ENCODE assay signal across 17 cellular contexts in the genomic region with DNA sequence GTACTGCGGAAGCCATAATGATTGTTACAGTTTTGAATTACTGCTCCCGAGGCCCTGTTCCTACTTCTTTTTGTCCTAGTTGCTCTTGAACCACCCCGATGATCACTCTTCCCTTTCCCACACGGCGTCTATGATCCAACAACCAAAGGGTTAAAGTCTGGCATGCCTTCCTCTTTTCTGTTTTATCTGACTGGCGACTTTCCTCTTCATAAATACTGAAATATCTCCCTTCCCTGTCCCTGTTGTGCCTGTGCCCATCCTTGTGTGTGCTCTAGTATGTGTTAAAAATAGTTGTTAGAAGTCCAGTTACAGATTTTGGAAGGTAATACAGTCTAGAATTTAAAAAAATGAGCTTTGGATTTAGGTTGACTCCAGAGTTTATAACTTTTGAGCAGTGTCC.
DNase-seq lines count a peak whose midpoint lies in the region; ATAC-seq, FAIRE-seq and TF ChIP-seq lines count a peak whose summit lies in the region.
"Had no signal": no experiment of that assay in that cellular context is flagged by ENCODE, and none has a peak within 500 bp of the region (broad histone marks: within the 10 kb centered on the region; RNA-seq: fewer than 3 reads in every experiment).

No MANE protein-coding gene starts in this region.

- H3K79me2 ChIP-seq in keratinocyte (ENCODE audit: control insufficient read depth, insufficient read depth, low read length), result peaks cover 60% of the 10 kb centered on the region

- peak overlapping the region; percentile 20 for H3K4me2 ChIP-seq in keratinocyte (ENCODE audit: control insufficient read depth, extremely low read depth, insufficient read depth, low read depth, low read length)

- H3K4me3 Mint-ChIP-seq in activated CD8-positive, alpha-beta T cell treated with anti-CD3 and anti-CD28 coated beads for 36 hours, result no peak overlapping the region
- no peak overlapping the region for H3K4me3 Mint-ChIP-seq in activated CD8-positive, alpha-beta T cell treated with anti-CD3 and anti-CD28 coated beads, Interleukin-2, amount 10 ng/mL, durations not matched to agents 7 days and 5 days
- H3K4me3 Mint-ChIP-seq in activated naive CD8-positive, alpha-beta T cell treated with anti-CD3 and anti-CD28 coated beads for 36 hours, result no peak overlapping the region
- no peak overlapping the region for H3K4me3 Mint-ChIP-seq in type B pancreatic cell

- peaks cover 49% of the 10 kb centered on the region for H3K4me1 Mint-ChIP-seq in activated CD8-positive, alpha-beta T cell treated with anti-CD3 and anti-CD28 coated beads for 36 hours (ENCODE audit: low read depth)
- peaks cover 22% of the 10 kb centered on the region for H3K4me1 Mint-ChIP-seq in activated CD8-positive, alpha-beta T cell treated with anti-CD3 and anti-CD28 coated beads, Interleukin-2, amount 10 ng/mL, durations not matched to agents 7 days and 5 days (ENCODE audit: low read depth)
- peaks cover 50% of the 10 kb centered on the region for H3K4me1 Mint-ChIP-seq in activated naive CD8-positive, alpha-beta T cell treated with anti-CD3 and anti-CD28 coated beads for 36 hours
- H3K4me1 Mint-ChIP-seq in type B pancreatic cell (ENCODE audit: unreplicated experiment), result peaks cover 41% of the 10 kb centered on the region

- H3K9me3 Mint-ChIP-seq in activated CD8-positive, alpha-beta T cell treated with anti-CD3 and anti-CD28 coated beads for 36 hours, result no peaks in the 10 kb centered on the region
- H3K9me3 Mint-ChIP-seq in activated CD8-positive, alpha-beta T cell treated with anti-CD3 and anti-CD28 coated beads, Interleukin-2, amount 10 ng/mL, durations not matched to agents 7 days and 5 days (ENCODE audit: insufficient read depth), result peaks cover 5% of the 10 kb centered on the region
- no peaks in the 10 kb centered on the region for H3K9me3 Mint-ChIP-seq in activated naive CD8-positive, alpha-beta T cell treated with anti-CD3 and anti-CD28 coated beads for 36 hours
- peaks cover 6% of the 10 kb centered on the region for H3K9me3 Mint-ChIP-seq in type B pancreatic cell

- DNase-seq in activated CD8-positive, alpha-beta T cell treated with anti-CD3 and anti-CD28 coated beads for 36 hours, result no peak
- DNase-seq in activated CD8-positive, alpha-beta T cell treated with anti-CD3 and anti-CD28 coated beads, Interleukin-2, amount 10 ng/mL, durations not matched to agents 7 days and 5 days, result no peak
- DNase-seq in activated naive CD8-positive, alpha-beta T cell treated with anti-CD3 and anti-CD28 coated beads for 36 hours, result no peak
- DNase-seq in keratinocyte (ENCODE audit: low read depth, low spot score) (no peak), type B pancreatic cell (ENCODE audit: extremely low spot score, unreplicated experiment) (no peak), activated T-cell treated with anti-CD3 and anti-CD28 coated beads for 4 hours (no peak)
- DNase-seq in activated CD8-positive, alpha-beta memory T cell treated with anti-CD3 and anti-CD28 coated beads for 24 hours, result no peak
- DNase-seq: activated naive CD4-positive, alpha-beta T cell; CD8-positive, alpha-beta memory T cell; effector CD8-positive, alpha-beta T cell; EL; NCI-H1417 treated with DMSO at 0.1 percent for 48 hours; NCI-H345 had no signal

- no peak for ATAC-seq in activated CD8-positive, alpha-beta T cell treated with anti-CD3 and anti-CD28 coated beads for 36 hours
- ATAC-seq in activated CD8-positive, alpha-beta T cell treated with anti-CD3 and anti-CD28 coated beads, Interleukin-2, amount 10 ng/mL, durations not matched to agents 7 days and 5 days, result no peak
- ATAC-seq in HG03139 (IDR thresholded peaks at IDR 0.05; ENCODE audit: unreplicated experiment), result no peak

- H3K9me3 ChIP-seq in keratinocyte (ENCODE audit: control insufficient read depth, low read depth, low read length), result no peaks in the 10 kb centered on the region

- no peaks in the 10 kb centered on the region for H4K20me1 ChIP-seq in keratinocyte (ENCODE audit: control insufficient read depth, extremely low read depth, insufficient read depth, low read length)

- intact Hi-C loops in activated CD8-positive, alpha-beta T cell treated with anti-CD3 and anti-CD28 coated beads for 36 hours (cut with micrococcal nuclease), result no loop called here

- H3K4me1 ChIP-seq in keratinocyte (ENCODE audit: control insufficient read depth, extremely low read depth, insufficient read depth, low read length), result peaks cover 20% of the 10 kb centered on the region

- no peaks in the 10 kb centered on the region for H3K27me3 Mint-ChIP-seq in activated CD8-positive, alpha-beta T cell treated with anti-CD3 and anti-CD28 coated beads for 36 hours
- no peaks in the 10 kb centered on the region for H3K27me3 Mint-ChIP-seq in activated CD8-positive, alpha-beta T cell treated with anti-CD3 and anti-CD28 coated beads, Interleukin-2, amount 10 ng/mL, durations not matched to agents 7 days and 5 days (ENCODE audit: low read depth)
- no peaks in the 10 kb centered on the region for H3K27me3 Mint-ChIP-seq in activated naive CD8-positive, alpha-beta T cell treated with anti-CD3 and anti-CD28 coated beads for 36 hours
- no peaks in the 10 kb centered on the region for H3K27me3 Mint-ChIP-seq in type B pancreatic cell
- H3K27me3 Mint-ChIP-seq: CD8-positive, alpha-beta memory T cell had no signal

- no peaks in the 10 kb centered on the region for H3K27me3 ChIP-seq in keratinocyte (ENCODE audit: control insufficient read depth, extremely low read depth, insufficient read depth, low read length)

- H2AFZ ChIP-seq in keratinocyte (ENCODE audit: control insufficient read depth, low read length), result no peak overlapping the region

- peaks cover 6% of the 10 kb centered on the region for H3K36me3 Mint-ChIP-seq in activated CD8-positive, alpha-beta T cell treated with anti-CD3 and anti-CD28 coated beads for 36 hours (ENCODE audit: low read depth)
- H3K36me3 Mint-ChIP-seq in activated CD8-positive, alpha-beta T cell treated with anti-CD3 and anti-CD28 coated beads, Interleukin-2, amount 10 ng/mL, durations not matched to agents 7 days and 5 days (ENCODE audit: low read depth), result peaks cover 8% of the 10 kb centered on the region
- H3K36me3 Mint-ChIP-seq in activated naive CD8-positive, alpha-beta T cell treated with anti-CD3 and anti-CD28 coated beads for 36 hours, result peaks cover 16% of the 10 kb centered on the region
- H3K36me3 Mint-ChIP-seq in type B pancreatic cell, result no peaks in the 10 kb centered on the region

- no peak for TF ChIP-seq CTCF in activated CD8-positive, alpha-beta T cell treated with anti-CD3 and anti-CD28 coated beads for 36 hours (IDR thresholded peaks at IDR 0.05)
- TF ChIP-seq CTCF in keratinocyte (optimal IDR thresholded peaks at IDR 0.05 in 1 of 3, IDR thresholded peaks at IDR 0.05 in 1 of 3, conservative IDR thresholded peaks at IDR 0.05 in 1 of 3; ENCODE audit: extremely low read depth in 1 of 3, insufficient read depth in 2 of 3, low read length in 3 of 3) (no peak), type B pancreatic cell (conservative IDR thresholded peaks at IDR 0.05) (no peak)

- peak overlapping the region; percentile 11 for H3K27ac Mint-ChIP-seq in activated CD8-positive, alpha-beta T cell treated with anti-CD3 and anti-CD28 coated beads for 36 hours
- H3K27ac Mint-ChIP-seq in activated CD8-positive, alpha-beta T cell treated with anti-CD3 and anti-CD28 coated beads, Interleukin-2, amount 10 ng/mL, durations not matched to agents 7 days and 5 days, result no peak overlapping the region
- peak overlapping the region; percentile 66 for H3K27ac Mint-ChIP-seq in activated naive CD8-positive, alpha-beta T cell treated with anti-CD3 and anti-CD28 coated beads for 36 hours
- H3K27ac Mint-ChIP-seq in type B pancreatic cell, result peak overlapping the region; percentile 8

- peak overlapping the region; percentile 8 for H3K9ac ChIP-seq in keratinocyte (ENCODE audit: control insufficient read depth, extremely low read depth, insufficient read depth, low read length)

- dilution Hi-C loops in keratinocyte (cut with MboI; ENCODE audit: extremely low pct_ligation_motif_present, low sequenced_read_pairs), result no loop called here

- no peak for FAIRE-seq in keratinocyte (lab: Jason Lieb, UNC)
- FAIRE-seq: bronchial epithelial cell, TTC549 had no signal

- H3K4me3 ChIP-seq in keratinocyte (ENCODE audit: control insufficient read depth in 2 of 3, extremely low read depth in 1 of 3, insufficient read depth in 2 of 3, low read depth in 1 of 3, low read length in 3 of 3), result no peak overlapping the region
- H3K4me3 ChIP-seq: lung had no signal

- peak overlapping the region; percentile 3 for H3K27ac ChIP-seq in keratinocyte (ENCODE audit: control insufficient read depth, insufficient read depth, low read length)

- H3K9me1 ChIP-seq in keratinocyte (ENCODE audit: control insufficient read depth, extremely low read depth, insufficient read depth, low read length), result no peaks in the 10 kb centered on the region

- peaks cover 0 to 1% of the 10 kb centered on the region in 2 experiments for H3K36me3 ChIP-seq in keratinocyte (ENCODE audit: control insufficient read depth in 2 of 2, extremely low read depth in 1 of 2, insufficient read depth in 2 of 2, low read length in 2 of 2)

- POLR2A ChIA-PET in activated CD8-positive, alpha-beta T cell treated with anti-CD3 and anti-CD28 coated beads for 36 hours (lab: Charles Lee), result interaction anchor here (1.2 kb wide), 1 partner anchor 230 kb away, joined by 4 read pairs; no protein-coding TSS in a partner anchor
- POLR2A ChIA-PET in activated CD8-positive, alpha-beta T cell treated with anti-CD3 and anti-CD28 coated beads, Interleukin-2, amount 10 ng/mL, durations not matched to agents 7 days and 5 days (lab: Charles Lee), result no interaction called here

- CTCF ChIA-PET in activated CD8-positive, alpha-beta T cell treated with anti-CD3 and anti-CD28 coated beads for 36 hours (lab: Charles Lee), result no interaction called here
- CTCF ChIA-PET in activated CD8-positive, alpha-beta T cell treated with anti-CD3 and anti-CD28 coated beads, Interleukin-2, amount 10 ng/mL, durations not matched to agents 7 days and 5 days (lab: Charles Lee), result interaction anchor here (1.2 to 1.3 kb wide), 2 partner anchors 12 to 51 kb away, joined by 3 to 4 read pairs; no protein-coding TSS in a partner anchor
